ENCODE assay signal across 8 cellular contexts in genomic region chr20:62804632-62805364, GRCh38. TPM values are rescaled to one million over a fixed set of nuclear protein-coding genes. Genes with fewer than 3 reads are reported as not detected.
DNase-seq lines count a peak whose midpoint lies in the region; ATAC-seq and TF ChIP-seq lines count a peak whose summit lies in the region.

OGFR (plus strand) TSS chr20:62804835; CDS start chr20:62804860, 25 bp downstream.

- H3T11ph ChIP-seq in H9 (ENCODE audit: low read length), result no peak within 1 kb of the TSS

- peak; percentile 89 for DNase-seq in D341Med (ENCODE audit: low spot score)
- DNase-seq in H9, result peak; percentile 55
- DNase-seq in activated T-cell treated with anti-CD3 and anti-CD28 coated beads, Interleukin-2, amount 50 U/mL, for 72 hours, result peak; percentile 77 to 78
- DNase-seq in esophagus squamous epithelium (lab: John Stamatoyannopoulos, UW), result no peak
- DNase-seq in naive B cell, result peak; percentile 77
- DNase-seq in stimulated activated naive CD8-positive, alpha-beta T cell treated with anti-CD3 and anti-CD28 coated beads, Interleukin-15, Interleukin-2, amounts not matched to agents 100 U/mL and 50 U/mL, for 24 hours, result peak; percentile 81

- peak in 2 of 4 donors; percentile 39 to 67 for TF ChIP-seq POLR2A in esophagus squamous epithelium (IDR thresholded peaks at IDR 0.05)

- peak; percentile 71 to 73 for ATAC-seq in activated T-cell treated with anti-CD3 and anti-CD28 coated beads, Interleukin-2, amount 50 U/mL, for 72 hours (replicated peaks in 1 of 2)
- ATAC-seq in naive B cell (ENCODE audit: low read depth in 2 of 2) (peak; percentile 72 to 74), GM18858 (IDR thresholded peaks at IDR 0.05; ENCODE audit: unreplicated experiment) (no peak)
- ATAC-seq in stimulated activated naive CD8-positive, alpha-beta T cell treated with anti-CD3 and anti-CD28 coated beads, Interleukin-15, Interleukin-2, amounts not matched to agents 100 U/mL and 50 U/mL, for 24 hours, result peak; percentile 48

- no peak within 1 kb of the TSS for H3K4ac ChIP-seq in H9 (ENCODE audit: low read depth, low read length)

- no peak within 1 kb of the TSS for H2BK120ac ChIP-seq in H9 (ENCODE audit: low read depth, low read length, poor library complexity, severe bottlenecking)

- no peak within 1 kb of the TSS for H3K23ac ChIP-seq in H9 (ENCODE audit: insufficient read length, low read depth, low read length)

- H3K4me1 ChIP-seq in H9 (ENCODE audit: insufficient read depth, low read length), result no peaks in the 10 kb centered on the region; the same call in 1 of the 2 replicates
- H3K4me1 ChIP-seq in OCI-LY3 (ENCODE audit: low read length), result peaks cover 32% of the 10 kb centered on the region
- peaks cover 29 to 47% (median 31%) of the 10 kb centered on the region in 3 donors for H3K4me1 ChIP-seq in esophagus squamous epithelium

- H3K56ac ChIP-seq in H9 (ENCODE audit: insufficient read length, low read depth, low read length), result no peak within 1 kb of the TSS

- H3K79me2 ChIP-seq in H9 (ENCODE audit: insufficient read depth, low read length) (no peaks in the 10 kb centered on the region), OCI-LY3 (ENCODE audit: low read length) (peaks cover 44% of the 10 kb centered on the region)

- no peak within 1 kb of the TSS for H4K8ac ChIP-seq in H9 (replicated peaks; ENCODE audit: insufficient read length, low read depth, low read length)

- H3K4me3 Mint-ChIP-seq in H9 (peak within 1 kb of the TSS; percentile 90 to 94), naive B cell (peak within 1 kb of the TSS; percentile 90 to 100 (median 97))
- peak within 1 kb of the TSS; percentile 92 to 97 for H3K4me3 Mint-ChIP-seq in activated T-cell treated with anti-CD3 and anti-CD28 coated beads, Interleukin-2, amount 50 U/mL, for 72 hours

- H4K20me1 ChIP-seq in H9 (ENCODE audit: control insufficient read depth, insufficient read depth, insufficient read length), result no peaks in the 10 kb centered on the region
- H4K20me1 ChIP-seq in OCI-LY3 (ENCODE audit: insufficient read depth, low read length), result peaks cover 35% of the 10 kb centered on the region

- no peak within 1 kb of the TSS for H4K91ac ChIP-seq in H9 (ENCODE audit: insufficient read length, low read depth, low read length)

- H3K27me3 ChIP-seq in H9 (ENCODE audit: insufficient read depth, low read length), result no peaks in the 10 kb centered on the region
- H3K27me3 ChIP-seq in OCI-LY3 (ENCODE audit: low read depth, low read length), result no peaks in the 10 kb centered on the region
- no peaks in the 10 kb centered on the region for H3K27me3 ChIP-seq in esophagus squamous epithelium

- intact Hi-C loops in esophagus squamous epithelium (cut with DNase I), result no loop called here

- no peak within 1 kb of the TSS; a peak in 1 of 7 replicates for H3K27ac Mint-ChIP-seq in H9
- peak within 1 kb of the TSS; percentile 96 for H3K27ac Mint-ChIP-seq in activated T-cell treated with anti-CD3 and anti-CD28 coated beads, Interleukin-2, amount 50 U/mL, for 72 hours
- peak within 1 kb of the TSS; percentile 96 to 99 (median 98) for H3K27ac Mint-ChIP-seq in naive B cell

- no peak within 1 kb of the TSS for H3K18ac ChIP-seq in H9 (ENCODE audit: insufficient read length, low read depth, low read length)

- peak within 1 kb of the TSS; percentile 77; the same call in 1 of the 2 replicates for H3K14ac ChIP-seq in H9 (ENCODE audit: insufficient read depth, low read length)

- H3K4me3 ChIP-seq in OCI-LY3 (ENCODE audit: low read length) (peak within 1 kb of the TSS; percentile 99), esophagus squamous epithelium (peak within 1 kb of the TSS; percentile 71 to 100 (median 100))

- H3K9me3 Mint-ChIP-seq in H9, result no peaks in the 10 kb centered on the region
- no peaks in the 10 kb centered on the region for H3K9me3 Mint-ChIP-seq in activated T-cell treated with anti-CD3 and anti-CD28 coated beads, Interleukin-2, amount 50 U/mL, for 72 hours
- H3K9me3 Mint-ChIP-seq in naive B cell, result peaks cover 0 to 1% (median 0%) of the 10 kb centered on the region in 7 donors

- no peak within 1 kb of the TSS for H2BK15ac ChIP-seq in H9 (ENCODE audit: low read depth, low read length)

- no peak within 1 kb of the TSS for H2BK12ac ChIP-seq in H9 (ENCODE audit: insufficient read length, low read depth, low read length)

- H3K36me3 ChIP-seq in OCI-LY3 (replicated peaks; ENCODE audit: low read depth, low read length) (peaks cover 54% of the 10 kb centered on the region), esophagus squamous epithelium (peaks cover 14 to 55% (median 15%) of the 10 kb centered on the region in 3 donors)

- no peak within 1 kb of the TSS for H2BK5ac ChIP-seq in H9 (ENCODE audit: insufficient read length, low read length)

- no CpG with 5 or more reads among the region's 103 CpGs for WGBS in H9 (ENCODE audit: extremely low coverage, insufficient read length, low lambda C conversion rate)
- WGBS in esophagus squamous epithelium, 2 donors, result no CpG with 5 or more reads among the region's 103 CpGs

- no peak within 1 kb of the TSS for H2AFZ ChIP-seq in H9 (ENCODE audit: low read length)
- peak within 1 kb of the TSS; percentile 63 for H2AFZ ChIP-seq in OCI-LY3 (ENCODE audit: low read depth, low read length)

- H3K79me1 ChIP-seq in H9 (ENCODE audit: insufficient read depth, low read depth, low read length, poor library complexity, severe bottlenecking), result no peaks in the 10 kb centered on the region

- TF ChIP-seq CTCF in H9 (conservative IDR thresholded peaks at IDR 0.05) (no peak), OCI-LY3 (IDR thresholded peaks at IDR 0.05; ENCODE audit: low read depth, low read length) (no peak), esophagus squamous epithelium (IDR thresholded peaks at IDR 0.05) (no peak)

- H3K27me3 Mint-ChIP-seq in H9 (ENCODE audit: low read depth), result peaks cover 19% of the 10 kb centered on the region
- no peaks in the 10 kb centered on the region for H3K27me3 Mint-ChIP-seq in activated T-cell treated with anti-CD3 and anti-CD28 coated beads, Interleukin-2, amount 50 U/mL, for 72 hours (ENCODE audit: low read depth)
- no peaks in the 10 kb centered on the region for H3K27me3 Mint-ChIP-seq in naive B cell

- H4K5ac ChIP-seq in H9 (ENCODE audit: insufficient read length, low read depth, low read length), result no peak within 1 kb of the TSS

- H3K9me3 ChIP-seq in H9 (ENCODE audit: control insufficient read depth, low read depth, low read length) (no peaks in the 10 kb centered on the region), OCI-LY3 (ENCODE audit: insufficient read depth, low read length) (no peaks in the 10 kb centered on the region), esophagus squamous epithelium (no peaks in the 10 kb centered on the region)

- no peak within 1 kb of the TSS for H2BK20ac ChIP-seq in H9 (ENCODE audit: low read depth, low read length, poor library complexity, severe bottlenecking)

- H3K27ac ChIP-seq in H9 (ENCODE audit: insufficient read length, low read depth, low read length) (no peak within 1 kb of the TSS), OCI-LY3 (ENCODE audit: low read length) (peak within 1 kb of the TSS; percentile 70), esophagus squamous epithelium (peak within 1 kb of the TSS; percentile 77 to 94 (median 90))

- H3K36me3 Mint-ChIP-seq in H9 (ENCODE audit: insufficient read depth in 1 of 3, low read depth in 3 of 3), result peaks cover 4 to 28% (median 23%) of the 10 kb centered on the region in 3 experiments
- H3K36me3 Mint-ChIP-seq in activated T-cell treated with anti-CD3 and anti-CD28 coated beads, Interleukin-2, amount 50 U/mL, for 72 hours (ENCODE audit: insufficient read depth in 2 of 2), result peaks cover 2 to 3% of the 10 kb centered on the region in 2 donors
- H3K36me3 Mint-ChIP-seq in naive B cell, result peaks cover 0 to 6% of the 10 kb centered on the region in 2 donors

- H3K4me1 Mint-ChIP-seq in H9 (peaks cover 10 to 16% of the 10 kb centered on the region in 2 experiments), naive B cell (peaks cover 25 to 34% (median 34%) of the 10 kb centered on the region in 3 donors)
- peaks cover 36% of the 10 kb centered on the region for H3K4me1 Mint-ChIP-seq in activated T-cell treated with anti-CD3 and anti-CD28 coated beads, Interleukin-2, amount 50 U/mL, for 72 hours (ENCODE audit: low read depth)

- H3K4me2 ChIP-seq in H9 (ENCODE audit: insufficient read depth, insufficient read length, low read length) (peak within 1 kb of the TSS; percentile 53), OCI-LY3 (ENCODE audit: low read length) (peak within 1 kb of the TSS; percentile 100)

- peak within 1 kb of the TSS; percentile 60 for H3K9ac ChIP-seq in H9 (ENCODE audit: extremely low read depth, insufficient read length, low read length)
- peak within 1 kb of the TSS; percentile 88 for H3K9ac ChIP-seq in OCI-LY3 (ENCODE audit: low read length)

- H3K23me2 ChIP-seq in H9 (ENCODE audit: insufficient read length, low read depth, low read length, poor library complexity, severe bottlenecking), result no peaks in the 10 kb centered on the region

- no peak within 1 kb of the TSS for H2AK5ac ChIP-seq in H9 (ENCODE audit: insufficient read length, low read length)

RNA-seq across cellular contexts. Expression of gene OGFR, which starts in this region (rescaled TPM):
- total RNA-seq in H9 (2021) (33.0 and 33.1 TPM in 2 replicates), esophagus squamous epithelium (10 to 100 TPM; 19.1 to 41.4 (median 27.3) TPM)
- total RNA-seq in activated T-cell treated with anti-CD3 and anti-CD28 coated beads, Interleukin-2, amount 50 U/mL, for 72 hours, result 10 to 100 TPM; 42.9 to 44.9 TPM
- polyA plus RNA-seq in naive B cell (ENCODE audit: low read depth in 6 of 6), result 10 to 100 TPM; 20.6 to 74.6 (median 46.0) TPM

Comparison
In these comparisons a context has a peak if more than half of its experiments do, and no peak if none do; other contexts are left out.
1. H3K27ac Mint-ChIP-seq: peak in activated T-cell treated with anti-CD3 and anti-CD28 coated beads, Interleukin-2, amount 50 U/mL, for 72 hours (single experiment) and naive B cell (6 of 6); none in H9 (0 of 3).
2. Peak in every context shown above with its lines, with median percentiles within 50 percentile points of each other: H3K4me3 Mint-ChIP-seq.